Comparison of ENCODE assay signal across 8 cellular contexts in genomic region chr3:157159037-157159761, GRCh38. TPM values are rescaled to one million over a fixed set of nuclear protein-coding genes. Genes with fewer than 3 reads are reported as not detected.
DNase-seq lines count a peak whose midpoint lies in the region; ATAC-seq and TF ChIP-seq lines count a peak whose summit lies in the region.

No MANE protein-coding gene starts in this region.

- H3K36me3 ChIP-seq in A673 (ENCODE audit: insufficient read depth, low read length, poor library complexity, severe bottlenecking) = peaks cover 50% of the 10 kb centered on the region
- peaks cover 48% of the 10 kb centered on the region for H3K36me3 ChIP-seq in effector memory CD4-positive, alpha-beta T cell (ENCODE audit: control insufficient read depth, insufficient read depth, low read length)

- POLR2A ChIA-PET in A673 (lab: Charles Lee; ENCODE audit: low non-redundant PET) = interaction anchor here (2.5 kb wide), 1 partner anchor 15 kb away, joined by 21 read pairs; no protein-coding TSS in a partner anchor
- POLR2A ChIA-PET in activated CD8-positive, alpha-beta T cell treated with anti-CD3 and anti-CD28 coated beads, Interleukin-2, amount 10 ng/mL, durations not matched to agents 7 days and 5 days (lab: Charles Lee) = interaction anchor here (0.6 to 7.5 kb wide), 28 partner anchors 9 to 676 kb away, joined by 3 to 650 read pairs (median 8); partner anchors contain the start of genes LEKR1, SSR3 and TIPARP

- no peaks in the 10 kb centered on the region for H3K27me3 ChIP-seq in A673 (replicated peaks; ENCODE audit: insufficient read depth, low read depth, low read length, poor library complexity)
- H3K27me3 ChIP-seq in effector memory CD4-positive, alpha-beta T cell (replicated peaks; ENCODE audit: control insufficient read depth, insufficient read depth, low read length, poor library complexity, severe bottlenecking) = no peaks in the 10 kb centered on the region

- H3K4me1 ChIP-seq in A673 (ENCODE audit: insufficient read depth, low read length, poor library complexity, severe bottlenecking) = peaks cover 53% of the 10 kb centered on the region
- peaks cover 38% of the 10 kb centered on the region for H3K4me1 ChIP-seq in effector memory CD4-positive, alpha-beta T cell (ENCODE audit: control insufficient read depth, insufficient read depth, low read length, poor library complexity, severe bottlenecking)

- peak; percentile 73 for DNase-seq in A673 (ENCODE audit: low spot score)
- peak; percentile 45 for DNase-seq in NCI-H510A (lab: John Stamatoyannopoulos, UW)
- peak; percentile 87 for DNase-seq in activated CD8-positive, alpha-beta T cell treated with anti-CD3 and anti-CD28 coated beads, Interleukin-2, amount 10 ng/mL, durations not matched to agents 7 days and 5 days
- DNase-seq in effector memory CD4-positive, alpha-beta T cell = peak; percentile 73 to 76 (median 74)
- DNase-seq in midbrain (lab: John Stamatoyannopoulos, UW) = peak; percentile 48
- peak; percentile 49 to 59 for DNase-seq in stimulated activated CD8-positive, alpha-beta memory T cell treated with anti-CD3 and anti-CD28 coated beads, Interleukin-2, amount 100 ng/mL, for 1 hour (ENCODE audit: low read depth in 2 of 2)

- peaks cover 59% of the 10 kb centered on the region for H3K36me3 Mint-ChIP-seq in activated CD8-positive, alpha-beta T cell treated with anti-CD3 and anti-CD28 coated beads, Interleukin-2, amount 10 ng/mL, durations not matched to agents 7 days and 5 days (ENCODE audit: low read depth)

- ATAC-seq in GM18861 (IDR thresholded peaks at IDR 0.05; ENCODE audit: unreplicated experiment) (peak; percentile 23), HG03108 (IDR thresholded peaks at IDR 0.05; ENCODE audit: unreplicated experiment) (peak; percentile 38)
- ATAC-seq in activated CD8-positive, alpha-beta T cell treated with anti-CD3 and anti-CD28 coated beads, Interleukin-2, amount 10 ng/mL, durations not matched to agents 7 days and 5 days = peak; percentile 54

- no peaks in the 10 kb centered on the region for H3K27me3 Mint-ChIP-seq in activated CD8-positive, alpha-beta T cell treated with anti-CD3 and anti-CD28 coated beads, Interleukin-2, amount 10 ng/mL, durations not matched to agents 7 days and 5 days (ENCODE audit: low read depth)

- peaks cover 59% of the 10 kb centered on the region for H3K4me1 Mint-ChIP-seq in activated CD8-positive, alpha-beta T cell treated with anti-CD3 and anti-CD28 coated beads, Interleukin-2, amount 10 ng/mL, durations not matched to agents 7 days and 5 days (ENCODE audit: low read depth)

- H3K9me3 ChIP-seq in A673 (ENCODE audit: low read depth, low read length, poor library complexity, severe bottlenecking) = no peaks in the 10 kb centered on the region
- no peaks in the 10 kb centered on the region for H3K9me3 ChIP-seq in effector memory CD4-positive, alpha-beta T cell (ENCODE audit: control insufficient read depth, low read length)

- peak overlapping the region; percentile 84 for H3K4me3 ChIP-seq in A673 (ENCODE audit: low read depth, low read length, poor library complexity, severe bottlenecking)
- peak overlapping the region; percentile 99 for H3K4me3 ChIP-seq in effector memory CD4-positive, alpha-beta T cell (ENCODE audit: insufficient read depth, low read depth, low read length, poor library complexity, severe bottlenecking)

- H3K4me3 Mint-ChIP-seq in activated CD8-positive, alpha-beta T cell treated with anti-CD3 and anti-CD28 coated beads, Interleukin-2, amount 10 ng/mL, durations not matched to agents 7 days and 5 days = peak overlapping the region; percentile 88

- intact Hi-C loops in A673 (cut with micrococcal nuclease; ENCODE audit: unreplicated experiment) = no loop called here

- CTCF ChIA-PET in A673 (lab: Charles Lee) = interaction anchor here (1.0 kb wide), 1 partner anchor 649 kb away, joined by 3 read pairs; no protein-coding TSS in a partner anchor
- CTCF ChIA-PET in activated CD8-positive, alpha-beta T cell treated with anti-CD3 and anti-CD28 coated beads, Interleukin-2, amount 10 ng/mL, durations not matched to agents 7 days and 5 days (lab: Charles Lee) = interaction anchor here (0.8 to 7.3 kb wide), 7 partner anchors 8 to 484 kb away, joined by 3 to 77 read pairs (median 5); partner anchors contain the start of gene TIPARP

- TF ChIP-seq CTCF in A673 (conservative IDR thresholded peaks at IDR 0.05; ENCODE audit: low read depth, low read length) = 0 out of 2 replicates have a peak, but pooled peaks have one; percentile 21

- BruUV-seq in A673 (replicated peaks; lab: Mats Ljungman, UMichigan) = no TSS peak

- H3K9me3 Mint-ChIP-seq in activated CD8-positive, alpha-beta T cell treated with anti-CD3 and anti-CD28 coated beads, Interleukin-2, amount 10 ng/mL, durations not matched to agents 7 days and 5 days (ENCODE audit: insufficient read depth) = no peaks in the 10 kb centered on the region

- peak overlapping the region; percentile 93 for H3K27ac Mint-ChIP-seq in activated CD8-positive, alpha-beta T cell treated with anti-CD3 and anti-CD28 coated beads, Interleukin-2, amount 10 ng/mL, durations not matched to agents 7 days and 5 days

- peak overlapping the region; percentile 97 for H3K27ac ChIP-seq in A673 (ENCODE audit: low read depth, low read length, poor library complexity, severe bottlenecking)
- H3K27ac ChIP-seq in effector memory CD4-positive, alpha-beta T cell (ENCODE audit: insufficient read depth, low read length, poor library complexity, severe bottlenecking) = peak overlapping the region; percentile 100

RNA-seq across cellular contexts. Expression of gene CCNL1, which starts 0.7 kb away (rescaled TPM):
- 91.0 and 101 TPM in 2 replicates for total RNA-seq in A673 (2021)
- 100 to 1,000 TPM; 257 TPM for total RNA-seq in activated CD8-positive, alpha-beta T cell treated with anti-CD3 and anti-CD28 coated beads, Interleukin-2, amount 10 ng/mL, durations not matched to agents 7 days and 5 days

Comparison
In these comparisons a context has a peak if more than half of its experiments do, and no peak if none do; other contexts are left out.
1. Peak in every context shown above with its lines: DNase-seq, ATAC-seq, H3K4me3 ChIP-seq and H3K27ac ChIP-seq.